Comparison of ENCODE assay signal across 1 cellular context in genomic region chr10:34814228-34815173, GRCh38.
A peak's percentile ranks its signal among the peaks of the same experiment; 100 is the strongest.
TF ChIP-seq lines count a peak whose summit lies in the region.

No MANE protein-coding gene starts in this region.

TF ChIP-seq in HepG2, 621 proteins besides CTCF, POLR2A, EP300 and RAD21 (continued from another document and continues in another):
- TF ChIP-seq ZNF737 (CRISPR knock-in tag; IDR thresholded peaks at IDR 0.05; ENCODE audit: borderline replicate concordance) (no peak), ZFP90 (CRISPR knock-in tag; IDR thresholded peaks at IDR 0.05; ENCODE audit: borderline replicate concordance) (no peak), PHB2 (IDR thresholded peaks at IDR 0.05; ENCODE audit: partially characterized antibody) (no peak), ZBTB8A (CRISPR knock-in tag; IDR thresholded peaks at IDR 0.05; ENCODE audit: borderline replicate concordance, low read depth) (no peak), THAP11 (CRISPR knock-in tag; IDR thresholded peaks at IDR 0.05) (no peak), HDAC1 (CRISPR knock-in tag; IDR thresholded peaks at IDR 0.05) (no peak), ZNF580 (CRISPR knock-in tag; IDR thresholded peaks at IDR 0.05; ENCODE audit: borderline replicate concordance, low read depth) (no peak), RBFOX2 (IDR thresholded peaks at IDR 0.05; ENCODE audit: low read depth, low read length) (peak; percentile 76), ZNF18 (CRISPR knock-in tag; IDR thresholded peaks at IDR 0.05; ENCODE audit: insufficient replicate concordance) (no peak), TCF7L2 (IDR thresholded peaks at IDR 0.05; ENCODE audit: low read depth, low read length) (no peak), HNF1B (CRISPR knock-in tag; IDR thresholded peaks at IDR 0.05) (no peak), KDM2A (CRISPR knock-in tag; IDR thresholded peaks at IDR 0.05; ENCODE audit: borderline replicate concordance, low read depth) (no peak), RARA (CRISPR knock-in tag; IDR thresholded peaks at IDR 0.05) (peak; percentile 62), ONECUT2 (CRISPR knock-in tag; IDR thresholded peaks at IDR 0.05) (peak; percentile 50; the same call in 1 of the 2 replicates), ATM (IDR thresholded peaks at IDR 0.05; ENCODE audit: borderline replicate concordance) (no peak), MAFK (conservative IDR thresholded peaks at IDR 0.05 in 1 of 2, IDR thresholded peaks at IDR 0.05 in 1 of 2; ENCODE audit: low read length in 2 of 2) (no peak), ELF3 (CRISPR knock-in tag; IDR thresholded peaks at IDR 0.05) (no peak), ZBTB10 (CRISPR knock-in tag; IDR thresholded peaks at IDR 0.05; ENCODE audit: borderline replicate concordance) (no peak), MNT (IDR thresholded peaks at IDR 0.05) (no peak), MIER2 (CRISPR knock-in tag; IDR thresholded peaks at IDR 0.05) (no peak), MBD4 (IDR thresholded peaks at IDR 0.05; ENCODE audit: borderline replicate concordance, low read length) (no peak), LRRFIP1 (CRISPR knock-in tag; conservative IDR thresholded peaks at IDR 0.05) (no peak), PAF1 (CRISPR knock-in tag; IDR thresholded peaks at IDR 0.05) (no peak), ETV6 (CRISPR knock-in tag; conservative IDR thresholded peaks at IDR 0.05) (no peak), ZNF782 (CRISPR knock-in tag; IDR thresholded peaks at IDR 0.05; ENCODE audit: borderline replicate concordance) (no peak), ASH2L (IDR thresholded peaks at IDR 0.05; ENCODE audit: insufficient read length, low read depth, low read length) (no peak), ZNF552 (CRISPR knock-in tag; IDR thresholded peaks at IDR 0.05; ENCODE audit: borderline replicate concordance) (no peak), SMARCE1 (IDR thresholded peaks at IDR 0.05; ENCODE audit: borderline replicate concordance) (no peak), ZNF530 (CRISPR knock-in tag; IDR thresholded peaks at IDR 0.05; ENCODE audit: low read depth) (no peak), FUBP1 (CRISPR knock-in tag; IDR thresholded peaks at IDR 0.05; ENCODE audit: borderline replicate concordance) (no peak), ZNF605 (CRISPR knock-in tag; IDR thresholded peaks at IDR 0.05) (0 out of 2 replicates have a peak, but pooled peaks have one; percentile 6), GMEB1 (CRISPR knock-in tag; IDR thresholded peaks at IDR 0.05; ENCODE audit: borderline replicate concordance) (no peak), GABPA (IDR thresholded peaks at IDR 0.05; ENCODE audit: low read depth, low read length) (peak; percentile 0; the same call in 1 of the 2 replicates), GABPA (CRISPR knock-in tag; IDR thresholded peaks at IDR 0.05; ENCODE audit: low read depth) (no peak), ZNF510 (CRISPR knock-in tag; IDR thresholded peaks at IDR 0.05; ENCODE audit: low read depth) (no peak), ZSCAN29 (CRISPR knock-in tag; conservative IDR thresholded peaks at IDR 0.05) (no peak), SPEN (CRISPR knock-in tag; IDR thresholded peaks at IDR 0.05; ENCODE audit: low read depth) (no peak), ZNF280B (CRISPR knock-in tag; IDR thresholded peaks at IDR 0.05; ENCODE audit: borderline replicate concordance) (no peak), MAZ (IDR thresholded peaks at IDR 0.05; ENCODE audit: borderline replicate concordance, low read depth, low read length) (no peak; the same call in 1 of the 2 replicates), MAZ (CRISPR knock-in tag; IDR thresholded peaks at IDR 0.05; ENCODE audit: low read depth) (peak; percentile 55), SMAD9 (CRISPR knock-in tag; IDR thresholded peaks at IDR 0.05) (no peak), HNRNPK (IDR thresholded peaks at IDR 0.05; ENCODE audit: low read depth, low read length, poor library complexity, severe bottlenecking) (no peak), ATF7-NPFF (CRISPR knock-in tag; IDR thresholded peaks at IDR 0.05; ENCODE audit: low read depth) (peak; percentile 41; the same call in 1 of the 2 replicates), SP140L (CRISPR knock-in tag; IDR thresholded peaks at IDR 0.05; ENCODE audit: borderline replicate concordance) (no peak), ATF2 (CRISPR knock-in tag; IDR thresholded peaks at IDR 0.05) (no peak), ZNF451 (CRISPR knock-in tag; IDR thresholded peaks at IDR 0.05) (no peak), TMF1 (CRISPR knock-in tag; IDR thresholded peaks at IDR 0.05; ENCODE audit: low read depth) (no peak), ZNF383 (CRISPR knock-in tag; IDR thresholded peaks at IDR 0.05; ENCODE audit: borderline replicate concordance) (no peak), ZC3H4 (CRISPR knock-in tag; IDR thresholded peaks at IDR 0.05; ENCODE audit: borderline replicate concordance) (no peak)
